ENCODE assay signal across 19 cellular contexts in the genomic region with DNA sequence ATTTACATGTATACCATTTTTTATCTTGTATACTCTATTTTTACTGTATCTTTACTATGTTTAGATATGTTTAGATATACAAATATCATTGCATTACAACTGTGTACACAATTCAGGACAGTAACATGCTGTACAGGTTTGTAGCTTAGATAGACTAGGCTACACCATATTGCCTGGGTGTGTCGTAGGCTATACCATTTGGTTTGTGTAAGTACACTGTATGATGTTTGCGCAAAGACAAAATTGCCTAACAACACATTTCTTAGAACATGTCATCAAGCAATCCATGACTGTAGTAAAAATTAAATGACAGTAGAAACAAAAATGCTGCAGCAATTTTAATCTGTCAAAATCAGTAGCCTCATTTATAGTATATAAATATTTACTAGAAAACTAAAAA.
A peak's percentile ranks its signal among the peaks of the same experiment; 100 is the strongest.
DNase-seq lines count a peak whose midpoint lies in the region; ATAC-seq, FAIRE-seq and TF ChIP-seq lines count a peak whose summit lies in the region.
"Had no signal": no experiment of that assay in that cellular context is flagged by ENCODE, and none has a peak within 500 bp of the region (broad histone marks: within the 10 kb centered on the region; RNA-seq: fewer than 3 reads in every experiment).

No MANE protein-coding gene starts in this region.

- peak; percentile 30 for FAIRE-seq in A204.1 (lab: Jason Lieb, UNC)
- FAIRE-seq: GM12878 had no signal

- ATAC-seq in left colon, result peak; percentile 98
- ATAC-seq in GM21786 (IDR thresholded peaks at IDR 0.05; ENCODE audit: unreplicated experiment), result no peak
- ATAC-seq: CD8-positive, alpha-beta T cell; GM12878 had no signal

- H3K36me3 ChIP-seq in transverse colon, result no peaks in the 10 kb centered on the region
- H3K36me3 ChIP-seq: BLaER1 treated with 17β-estradiol and CSF1 and Interleukin-3, amounts not matched to agents 10 nM and 100 nM; HAP-1 had no signal

- no peaks in the 10 kb centered on the region for H3K27me3 ChIP-seq in transverse colon
- H3K27me3 ChIP-seq: BLaER1 treated with 17β-estradiol and CSF1 and Interleukin-3, amounts not matched to agents 10 nM and 100 nM had no signal

- 43 to 81% methylated on average over 2 of the region's 2 CpGs for WGBS in transverse colon (ENCODE audit: low coverage in 1 of 2), 2 donors

- no peak for TF ChIP-seq POLR2A in transverse colon (IDR thresholded peaks at IDR 0.05)

- TF ChIP-seq CTCF in LNCaP clone FGC (IDR thresholded peaks at IDR 0.05; ENCODE audit: control insufficient read depth, extremely low read depth, insufficient read depth) (no peak), transverse colon (IDR thresholded peaks at IDR 0.05) (no peak)

- H3K9me3 ChIP-seq in transverse colon, result no peaks in the 10 kb centered on the region
- H3K9me3 ChIP-seq: BLaER1 treated with 17β-estradiol and CSF1 and Interleukin-3, amounts not matched to agents 10 nM and 100 nM; HAP-1 had no signal

- in situ Hi-C loops in transverse colon (cut with MboI; ENCODE audit: low pct_ligation_motif_present in 1 of 4, low pct_unique_long_range_greater_than_20kb in 1 of 4, low sequenced_read_pairs in 3 of 4), result no loop called here

- intact Hi-C loops in left colon (cut with DNase I, micrococcal nuclease) (no loop called here), transverse colon (cut with DNase I; ENCODE audit: low total_unique reads) (no loop called here)

- DNase-seq in LNCaP clone FGC (ENCODE audit: low read depth) (peak; percentile 33), left colon (peak; percentile 4 to 54), transverse colon (peak; percentile 13), iPS-NIHi7 (ENCODE audit: extremely low spot score) (no peak), inferior parietal cortex (ENCODE audit: extremely low spot score) (no peak)
- DNase-seq: 8988T; Calu3; CD8-positive, alpha-beta T cell; DMS 273 treated with DMSO at 0.1 percent for 48 hours; DMS53; DND-41; EL; GM23248 had no signal

- H3K27ac ChIP-seq in transverse colon, result no peak overlapping the region
- H3K27ac ChIP-seq: BLaER1 treated with 17β-estradiol and CSF1 and Interleukin-3, amounts not matched to agents 10 nM and 100 nM; GM23248; HL-60 had no signal

- peak; percentile 11 for TF ChIP-seq EP300 in transverse colon (IDR thresholded peaks at IDR 0.05; ENCODE audit: low read depth)

- H3K4me1 ChIP-seq in transverse colon, result peaks cover 0 to 13% (median 3%) of the 10 kb centered on the region in 4 donors
- H3K4me1 ChIP-seq: BLaER1 treated with 17β-estradiol and CSF1 and Interleukin-3, amounts not matched to agents 10 nM and 100 nM; HAP-1 had no signal

- no peak overlapping the region for H3K4me3 ChIP-seq in LNCaP clone FGC (ENCODE audit: low read depth, low read length)
- no peak overlapping the region for H3K4me3 ChIP-seq in transverse colon
- H3K4me3 ChIP-seq: BLaER1 treated with 17β-estradiol and CSF1 and Interleukin-3, amounts not matched to agents 10 nM and 100 nM; GM12878; GM23248; HAP-1 had no signal

Comparison
In these comparisons a context has a peak if more than half of its experiments do, and no peak if none do; other contexts are left out.
1. DNase-seq: peak in LNCaP clone FGC (single experiment), left colon (2 of 2) and transverse colon (single experiment); none in iPS-NIHi7 (single experiment) and inferior parietal cortex (single experiment).